ENCODE assay signal across 1 cellular context in genomic region chr1:175183586-175183985, GRCh38.
TF ChIP-seq lines count a peak whose summit lies in the region.

No MANE protein-coding gene starts in this region.

TF ChIP-seq in GM23338, 12 proteins besides CTCF, POLR2A, EP300 and RAD21:
- TF ChIP-seq ZNF462 (CRISPR knock-in tag; IDR thresholded peaks at IDR 0.05) (no peak), ZNF114 (CRISPR knock-in tag; IDR thresholded peaks at IDR 0.05) (no peak), EZH2phosphoT487 (IDR thresholded peaks at IDR 0.05; ENCODE audit: unreplicated experiment) (no peak), STAT1 (IDR thresholded peaks at IDR 0.05; ENCODE audit: unreplicated experiment) (no peak), ZNF331 (CRISPR knock-in tag; IDR thresholded peaks at IDR 0.05; ENCODE audit: low read depth) (no peak)
